24 cellular contexts compared by ENCODE assay signal in genomic region chr11:47375546-47376085, GRCh38. TPM values are rescaled to one million over a fixed set of nuclear protein-coding genes. Genes with fewer than 3 reads are reported as not detected.
DNase-seq lines count a peak whose midpoint lies in the region; ATAC-seq, FAIRE-seq and TF ChIP-seq lines count a peak whose summit lies in the region.
"Had no signal": no experiment of that assay in that cellular context is flagged by ENCODE, and none has a peak within 500 bp of the region (broad histone marks: within the 10 kb centered on the region; RNA-seq: fewer than 3 reads in every experiment).

No MANE protein-coding gene starts in this region.

- peaks cover 55% of the 10 kb centered on the region for H3K36me3 Mint-ChIP-seq in activated B cell treated with CpG ODN at 0.5 μM for 24 hours (ENCODE audit: low read depth)
- H3K36me3 Mint-ChIP-seq: activated naive CD8-positive, alpha-beta T cell had no signal

- H3K27ac ChIP-seq in IMR-90 (ENCODE audit: insufficient read depth, low read length) (no peak overlapping the region), muscle layer of duodenum (ENCODE audit: low read length) (no peak overlapping the region), suprapubic skin (no peak overlapping the region), pancreas (no peak overlapping the region)
- H3K27ac ChIP-seq: ascending aorta, foreskin keratinocyte, parathyroid adenoma, SJCRH30 had no signal

- no peak overlapping the region for H4K8ac ChIP-seq in IMR-90 (ENCODE audit: low read depth in 2 of 2, low read length in 2 of 2)

- H3K9me3 ChIP-seq in IMR-90 (ENCODE audit: control insufficient read depth, insufficient read depth, low read length) (no peaks in the 10 kb centered on the region), muscle layer of duodenum (ENCODE audit: control insufficient read depth in 1 of 2, low read length in 2 of 2) (no peaks in the 10 kb centered on the region), suprapubic skin (no peaks in the 10 kb centered on the region), pancreas (no peaks in the 10 kb centered on the region)
- H3K9me3 ChIP-seq: ascending aorta, SJCRH30 had no signal

- peaks cover 5% of the 10 kb centered on the region; the same call in 1 of the 2 replicates for H3K27me3 ChIP-seq in IMR-90 (ENCODE audit: control insufficient read depth, insufficient read depth, low read length)
- H3K27me3 ChIP-seq in muscle layer of duodenum (ENCODE audit: low read depth, low read length), result no peaks in the 10 kb centered on the region
- H3K27me3 ChIP-seq in suprapubic skin, result no peaks in the 10 kb centered on the region
- no peaks in the 10 kb centered on the region for H3K27me3 ChIP-seq in pancreas
- H3K27me3 ChIP-seq: ascending aorta, foreskin keratinocyte had no signal

- peak overlapping the region; percentile 33; the same call in 1 of the 2 replicates for H2AK5ac ChIP-seq in IMR-90 (ENCODE audit: low read depth, low read length)

- in situ Hi-C loops in IMR-90 (cut with MboI; ENCODE audit: low sequenced_read_pairs), result no loop called here

- H4K20me1 ChIP-seq in IMR-90 (ENCODE audit: insufficient read depth, low read length), result no peaks in the 10 kb centered on the region; the same call in 1 of the 2 replicates

- H2BK15ac ChIP-seq in IMR-90 (ENCODE audit: low read depth, low read length), result no peak overlapping the region

- H3K23ac ChIP-seq in IMR-90 (ENCODE audit: low read depth, low read length), result no peak overlapping the region

- no peak overlapping the region for H3K56ac ChIP-seq in IMR-90 (ENCODE audit: extremely low read depth, insufficient read depth, low read length)

- no peaks in the 10 kb centered on the region for H3K27me3 Mint-ChIP-seq in activated B cell treated with CpG ODN at 0.5 μM for 24 hours
- H3K27me3 Mint-ChIP-seq: activated CD4-positive, alpha-beta T cell treated with anti-CD3 and anti-CD28 coated beads, Interleukin-2, amount 10 ng/mL, durations not matched to agents 7 days and 5 days; activated naive CD8-positive, alpha-beta T cell had no signal

- intact Hi-C loops in IMR-90 (cut with micrococcal nuclease), result no loop called here
- intact Hi-C loops in activated B cell treated with CpG ODN at 0.5 μM for 24 hours (cut with micrococcal nuclease), result loop anchor here (5.0 kb wide), 1 partner anchor 177 kb away; the partner anchor contains the start of gene CELF1
- intact Hi-C loops in pancreas (cut with DNase I), result loop anchor here in 2 of 3 donors (5.0 to 10.0 kb wide), 2 partner anchors 69 to 72 kb away; partner anchors contain the start of gene RAPSN (in 2 of the 2)

- H2AFZ ChIP-seq in IMR-90 (replicated peaks; ENCODE audit: low read length, poor library complexity), result no peak overlapping the region
- H2AFZ ChIP-seq: parathyroid adenoma had no signal

- H3K4me3 ChIP-seq in IMR-90 (ENCODE audit: insufficient read depth, low read depth, low read length) (no peak overlapping the region), muscle layer of duodenum (ENCODE audit: low read depth in 1 of 2, low read length in 2 of 2) (peak overlapping the region; percentile 21 to 50), suprapubic skin (peak overlapping the region; percentile 42), pancreas (peak overlapping the region in 1 of 4 donors; percentile 25)
- H3K4me3 ChIP-seq: SJCRH30 had no signal

- no peak for TF ChIP-seq POLR2A in IMR-90 (IDR thresholded peaks at IDR 0.05; ENCODE audit: low read depth, low read length)
- no peak for TF ChIP-seq POLR2A in suprapubic skin (IDR thresholded peaks at IDR 0.05)

- H3K79me1 ChIP-seq in IMR-90 (ENCODE audit: low read depth in 1 of 2, low read length in 2 of 2), result no peaks in the 10 kb centered on the region

- dilution Hi-C loops in IMR-90 (cut with HindIII; ENCODE audit: low sequenced_read_pairs, unreplicated experiment), result no loop called here

- H4K5ac ChIP-seq in IMR-90 (ENCODE audit: low read depth, low read length), result no peak overlapping the region

- no peak overlapping the region for H3K27ac Mint-ChIP-seq in activated B cell treated with CpG ODN at 0.5 μM for 24 hours
- H3K27ac Mint-ChIP-seq: activated CD4-positive, alpha-beta T cell treated with anti-CD3 and anti-CD28 coated beads, Interleukin-2, amount 10 ng/mL, durations not matched to agents 7 days and 5 days; activated naive CD8-positive, alpha-beta T cell; HFFc6 had no signal

- FAIRE-seq in pancreas (lab: Jason Lieb, UNC), result no peak

- CTCF ChIA-PET in IMR-90 (lab: Yijun Ruan, JAX) (no interaction called here), activated B cell treated with CpG ODN at 0.5 μM for 24 hours (lab: Charles Lee) (interaction anchor here (2.0 to 4.1 kb wide), 3 partner anchors 17 to 35 kb away, joined by 41 to 67 read pairs (median 43); partner anchors contain the start of gene SLC39A13)

- no peak for DNase-seq in IMR-90
- no peak for DNase-seq in activated B cell treated with CpG ODN at 0.5 μM for 24 hours
- DNase-seq in suprapubic skin (ENCODE audit: low spot score in 2 of 2), result no peak
- DNase-seq in cerebellar nuclear complex (lab: John Stamatoyannopoulos, UW), result no peak
- DNase-seq in NCI-H1105 treated with DMSO at 0.1 percent for 48 hours (lab: John Stamatoyannopoulos, UW), result no peak
- no peak for DNase-seq in pancreas
- DNase-seq: activated CD4-positive, alpha-beta T cell treated with anti-CD3 and anti-CD28 coated beads, Interleukin-2, amount 10 ng/mL, durations not matched to agents 7 days and 5 days; central memory CD4-positive, alpha-beta T cell; erythroblast; foreskin keratinocyte; HFFc6; islet precursor cell; NCI-H1105; NCI-H2029 treated with DMSO at 0.1 percent for 48 hours; NCI-H446; SJCRH30 had no signal

- no peak overlapping the region for H2BK120ac ChIP-seq in IMR-90 (ENCODE audit: low read depth, low read length)

- ATAC-seq in IMR-90 (ENCODE audit: low read depth), result no peak
- no peak for ATAC-seq in activated B cell treated with CpG ODN at 0.5 μM for 24 hours (ENCODE audit: low read depth)
- ATAC-seq in HG03565 (IDR thresholded peaks at IDR 0.05; ENCODE audit: unreplicated experiment), result no peak
- no peak for ATAC-seq in pancreas
- ATAC-seq: foreskin keratinocyte had no signal

- H3K18ac ChIP-seq in IMR-90 (ENCODE audit: low read depth, low read length), result no peak overlapping the region

- H2BK20ac ChIP-seq in IMR-90 (ENCODE audit: low read depth, low read length), result no peak overlapping the region

- TF ChIP-seq RAD21 in IMR-90 (IDR thresholded peaks at IDR 0.05; ENCODE audit: low read length), result no peak

- H3K36me3 ChIP-seq in IMR-90 (ENCODE audit: control insufficient read depth, insufficient read depth, low read length) (no peaks in the 10 kb centered on the region), muscle layer of duodenum (ENCODE audit: control insufficient read depth in 1 of 2, insufficient read depth in 2 of 2, low read length in 2 of 2) (no peaks in the 10 kb centered on the region), suprapubic skin (no peaks in the 10 kb centered on the region), pancreas (no peaks in the 10 kb centered on the region)
- H3K36me3 ChIP-seq: ascending aorta, SJCRH30 had no signal

- H2BK5ac ChIP-seq in IMR-90 (ENCODE audit: low read depth, low read length, poor library complexity, severe bottlenecking), result no peak overlapping the region

- H3K9me3 Mint-ChIP-seq in activated B cell treated with CpG ODN at 0.5 μM for 24 hours, result no peaks in the 10 kb centered on the region
- H3K9me3 Mint-ChIP-seq: activated CD4-positive, alpha-beta T cell treated with anti-CD3 and anti-CD28 coated beads, Interleukin-2, amount 10 ng/mL, durations not matched to agents 7 days and 5 days; activated T-helper 1 cell treated with anti-CD3 and anti-CD28 coated beads, Interleukin-12 subunit alpha, Interleukin-12 subunit beta, Interleukin-2, Interleukin-4 antibody, amounts not matched to agents 30 ng/mL and 10 ng/mL and 1 ng/mL, durations not matched to agents 14 hours and 24 hours and 36 hours; HFFc6 had no signal

- no peak overlapping the region for H3K14ac ChIP-seq in IMR-90 (replicated peaks; ENCODE audit: low read depth, low read length)

- peaks cover 9% of the 10 kb centered on the region for H3K9me1 ChIP-seq in IMR-90 (ENCODE audit: insufficient read depth, low read length)

- peaks cover 48% of the 10 kb centered on the region for H3K4me1 Mint-ChIP-seq in activated B cell treated with CpG ODN at 0.5 μM for 24 hours

- WGBS in IMR-90 (ENCODE audit: extremely low coverage in 2 of 2, insufficient read length in 1 of 2), 2 experiments, result no CpG with 5 or more reads among the region's 13 CpGs
- WGBS in suprapubic skin, result 94% methylated on average over 4 of the region's 13 CpGs
- 75 to 83% methylated on average over 13 of the region's 13 CpGs for WGBS in pancreas, 2 donors

- no peak overlapping the region for H2AK9ac ChIP-seq in IMR-90 (replicated peaks; ENCODE audit: low read depth, low read length, poor library complexity)

- H3K4ac ChIP-seq in IMR-90 (ENCODE audit: low read depth, low read length), result no peak overlapping the region; the same call in 1 of the 2 replicates

- no peak overlapping the region for H4K91ac ChIP-seq in IMR-90 (ENCODE audit: insufficient read depth, low read depth, low read length)

- H3K9ac ChIP-seq in IMR-90 (ENCODE audit: low read depth, low read length), result no peak overlapping the region
- H3K9ac ChIP-seq: parathyroid adenoma had no signal

- TF ChIP-seq CTCF in IMR-90 (conservative IDR thresholded peaks at IDR 0.05; ENCODE audit: low read depth, low read length), result no peak
- TF ChIP-seq CTCF in activated B cell treated with CpG ODN at 0.5 μM for 24 hours (IDR thresholded peaks at IDR 0.05), result no peak
- no peak for TF ChIP-seq CTCF in suprapubic skin (IDR thresholded peaks at IDR 0.05)
- TF ChIP-seq CTCF in pancreas (IDR thresholded peaks at IDR 0.05), result no peak

- H3K4me2 ChIP-seq in IMR-90 (ENCODE audit: low read depth, low read length), result no peak overlapping the region

- peaks cover 5% of the 10 kb centered on the region for H3K4me1 ChIP-seq in IMR-90 (ENCODE audit: control insufficient read depth, insufficient read depth, low read length)
- no peaks in the 10 kb centered on the region for H3K4me1 ChIP-seq in muscle layer of duodenum (ENCODE audit: control insufficient read depth in 1 of 2, insufficient read depth in 2 of 2, low read length in 2 of 2)
- H3K4me1 ChIP-seq in suprapubic skin, result peaks cover 8% of the 10 kb centered on the region
- no peaks in the 10 kb centered on the region for H3K4me1 ChIP-seq in pancreas
- H3K4me1 ChIP-seq: foreskin keratinocyte, parathyroid adenoma, SJCRH30 had no signal

- BruUV-seq in IMR-90 (replicated peaks; lab: Mats Ljungman, UMichigan), result no TSS peak

- no peak for TF ChIP-seq EP300 in suprapubic skin (IDR thresholded peaks at IDR 0.05)

- POLR2A ChIA-PET in IMR-90 (lab: Charles Lee; ENCODE audit: unreplicated experiment), result no interaction called here
- POLR2A ChIA-PET in activated B cell treated with CpG ODN at 0.5 μM for 24 hours (lab: Charles Lee), result interaction anchor here (2.1 kb wide), 1 partner anchor 24 kb away, joined by 18 read pairs; no protein-coding TSS in a partner anchor

- H3K4me3 Mint-ChIP-seq in activated B cell treated with CpG ODN at 0.5 μM for 24 hours, result peak overlapping the region; percentile 94
- H3K4me3 Mint-ChIP-seq: activated CD4-positive, alpha-beta T cell treated with anti-CD3 and anti-CD28 coated beads, Interleukin-2, amount 10 ng/mL, durations not matched to agents 7 days and 5 days; activated naive CD8-positive, alpha-beta T cell; activated T-helper 1 cell treated with anti-CD3 and anti-CD28 coated beads, Interleukin-12 subunit alpha, Interleukin-12 subunit beta, Interleukin-2, Interleukin-4 antibody, amounts not matched to agents 30 ng/mL and 10 ng/mL and 1 ng/mL, durations not matched to agents 14 hours and 24 hours and 36 hours; HFFc6 had no signal

RNA-seq across cellular contexts. Expression of gene SPI1, which starts 2.7 kb away (rescaled TPM):
- not detected in 2 replicates for total RNA-seq in IMR-90 (2012; rRNA removed)
- not detected in 2 replicates for polyA plus RNA-seq in IMR-90 (2012; rRNA removed)
- polyA plus RNA-seq in IMR-90 (2012; cell fraction: cytosol; rRNA removed), result 0.03 TPM in 1 of 2 replicates, not detected in the other
- polyA plus RNA-seq in IMR-90 (2012; cell fraction: nucleus; rRNA removed; ENCODE audit: low replicate concordance), result not detected in 2 replicates
- 63.9 and 68.8 TPM in 2 replicates for total RNA-seq in activated B cell treated with CpG ODN at 0.5 μM for 24 hours
- 10 to 100 TPM in 2 of 4 donors, 1 to 10 TPM in 2; 4.7 to 13.4 (median 9.8) TPM for total RNA-seq in suprapubic skin
- total RNA-seq in pancreas, result 10 to 100 TPM in 2 of 6 donors, 1 to 10 TPM in 4; 1.0 to 24.2 (median 4.5) TPM
- polyA plus RNA-seq in pancreas, result 1 to 10 TPM; 4.7 to 7.6 TPM
- total RNA-seq: activated CD4-positive, alpha-beta T cell treated with anti-CD3 and anti-CD28 coated beads, Interleukin-2, amount 10 ng/mL, durations not matched to agents 7 days and 5 days; activated T-helper 1 cell treated with anti-CD3 and anti-CD28 coated beads, Interleukin-12 subunit alpha, Interleukin-12 subunit beta, Interleukin-2, Interleukin-4 antibody, amounts not matched to agents 30 ng/mL and 10 ng/mL and 1 ng/mL, durations not matched to agents 14 hours and 24 hours and 36 hours; foreskin keratinocyte; HFFc6; lung microvascular endothelial cell; SJCRH30; T-helper 1 cell treated with Interleukin-12 subunit alpha and Interleukin-12 subunit beta and Interleukin-4 antibody, amounts not matched to agents 30 ng/mL and 1 ng/mL, for 36 hours had no signal
- polyA plus RNA-seq: foreskin keratinocyte had no signal

RNA-seq across cellular contexts. Expression of gene MYBPC3, which starts 23.1 kb away (rescaled TPM):
- total RNA-seq in IMR-90 (2012; rRNA removed) (not detected in 2 replicates), activated B cell treated with CpG ODN at 0.5 μM for 24 hours (0.46 and 0.69 TPM in 2 replicates), suprapubic skin (under 1 TPM in 2 of 4 donors, not detected in 2; 0.21 to 0.57 TPM), pancreas (1 to 10 TPM in 1 of 6 donors, under 1 TPM in 3, not detected in 2; 0.06 to 1.0 (median 0.09) TPM)
- polyA plus RNA-seq in IMR-90 (2012; rRNA removed) (not detected in 2 replicates), pancreas (under 1 TPM; 0.14 to 0.23 TPM)
- not detected in 2 replicates for polyA plus RNA-seq in IMR-90 (2012; cell fraction: cytosol; rRNA removed)
- not detected in 2 replicates for polyA plus RNA-seq in IMR-90 (2012; cell fraction: nucleus; rRNA removed; ENCODE audit: low replicate concordance)
- total RNA-seq: activated CD4-positive, alpha-beta T cell treated with anti-CD3 and anti-CD28 coated beads, Interleukin-2, amount 10 ng/mL, durations not matched to agents 7 days and 5 days; activated T-helper 1 cell treated with anti-CD3 and anti-CD28 coated beads, Interleukin-12 subunit alpha, Interleukin-12 subunit beta, Interleukin-2, Interleukin-4 antibody, amounts not matched to agents 30 ng/mL and 10 ng/mL and 1 ng/mL, durations not matched to agents 14 hours and 24 hours and 36 hours; ascending aorta; foreskin keratinocyte; HFFc6; lung microvascular endothelial cell; SJCRH30; T-helper 1 cell treated with Interleukin-12 subunit alpha and Interleukin-12 subunit beta and Interleukin-4 antibody, amounts not matched to agents 30 ng/mL and 1 ng/mL, for 36 hours had no signal
- polyA plus RNA-seq: foreskin keratinocyte had no signal

RNA-seq across cellular contexts. Expression of gene SLC39A13, which starts 32.8 kb away (rescaled TPM):
- total RNA-seq in IMR-90 (2012; rRNA removed), result 29.2 and 32.4 TPM in 2 replicates
- 144 and 164 TPM in 2 replicates for polyA plus RNA-seq in IMR-90 (2012; rRNA removed)
- 96.1 and 190 TPM in 2 replicates for polyA plus RNA-seq in IMR-90 (2012; cell fraction: cytosol; rRNA removed)
- polyA plus RNA-seq in IMR-90 (2012; cell fraction: nucleus; rRNA removed; ENCODE audit: low replicate concordance), result 451 and 1,131 TPM in 2 replicates
- 27.5 and 28.2 TPM in 2 replicates for total RNA-seq in activated B cell treated with CpG ODN at 0.5 μM for 24 hours
- 10 to 100 TPM; 45.5 to 53.8 (median 52.3) TPM for total RNA-seq in suprapubic skin
- 10 to 100 TPM; 14.6 to 28.5 (median 19.3) TPM for total RNA-seq in pancreas
- polyA plus RNA-seq in pancreas, result 10 to 100 TPM; 52.6 to 55.6 TPM

RNA-seq across cellular contexts. Expression of gene PSMC3, which starts 50.6 kb away (rescaled TPM):
- 238 and 484 TPM in 2 replicates for total RNA-seq in IMR-90 (2012; rRNA removed)
- polyA plus RNA-seq in IMR-90 (2012; rRNA removed), result 253 TPM in 2 replicates
- 146 and 163 TPM in 2 replicates for polyA plus RNA-seq in IMR-90 (2012; cell fraction: cytosol; rRNA removed)
- 79.5 and 128 TPM in 2 replicates for polyA plus RNA-seq in IMR-90 (2012; cell fraction: nucleus; rRNA removed; ENCODE audit: low replicate concordance)
- total RNA-seq in activated B cell treated with CpG ODN at 0.5 μM for 24 hours, result 101 and 126 TPM in 2 replicates
- total RNA-seq in suprapubic skin, result 100 to 1,000 TPM in 3 of 4 donors, 10 to 100 TPM in 1; 52.5 to 124 (median 103) TPM
- 10 to 100 TPM; 37.4 to 59.4 (median 50.3) TPM for total RNA-seq in pancreas
- polyA plus RNA-seq in pancreas, result 10 to 100 TPM; 55.0 to 67.5 TPM
